ENCODE assay signal across 1 cellular context in the genomic region with DNA sequence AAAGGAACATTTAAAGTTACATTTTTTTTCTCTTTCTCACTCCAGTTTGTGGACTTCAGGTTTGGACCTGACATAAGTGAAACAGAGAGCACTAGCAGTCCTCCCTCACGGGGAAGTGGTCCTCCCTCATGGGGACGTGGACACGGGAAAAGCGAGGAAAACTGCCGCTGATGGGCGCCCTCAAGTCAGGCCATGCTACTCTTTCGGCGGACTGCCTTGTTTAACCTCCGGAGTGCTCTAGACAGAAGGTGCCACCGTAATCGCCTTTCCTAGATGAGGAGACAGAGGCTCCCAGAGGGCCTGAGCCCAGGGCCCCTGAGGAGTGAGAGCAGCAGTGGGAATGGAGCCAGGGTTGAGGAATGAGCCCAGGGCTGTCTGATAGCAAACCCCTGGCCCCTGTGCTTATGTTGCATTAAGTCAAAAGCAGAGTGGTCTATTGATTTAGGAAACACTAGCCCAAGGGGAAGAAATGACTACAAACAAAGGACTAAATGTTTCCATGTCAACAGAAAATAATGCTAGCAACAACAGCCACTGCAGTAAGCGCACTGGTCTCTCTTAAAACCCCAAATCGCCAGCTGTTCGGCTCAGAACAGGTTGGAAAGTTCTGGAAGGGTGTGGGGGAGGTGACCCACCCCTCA.
TF ChIP-seq lines count a peak whose summit lies in the region.

No MANE protein-coding gene starts in this region.

TF ChIP-seq in A549, 52 proteins besides CTCF, POLR2A, EP300 and RAD21 (continued from another document):
- TF ChIP-seq, protein P1, sequence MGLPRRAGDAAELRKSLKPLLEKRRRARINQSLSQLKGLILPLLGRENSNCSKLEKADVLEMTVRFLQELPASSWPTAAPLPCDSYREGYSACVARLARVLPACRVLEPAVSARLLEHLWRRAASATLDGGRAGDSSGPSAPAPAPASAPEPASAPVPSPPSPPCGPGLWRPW (IDR thresholded peaks at IDR 0.05): no peak
- TF ChIP-seq MAZ (IDR thresholded peaks at IDR 0.05; ENCODE audit: borderline replicate concordance, low read depth, low read length): no peak
- no peak for TF ChIP-seq MYC (IDR thresholded peaks at IDR 0.05; ENCODE audit: borderline replicate concordance, low read length)
- no peak for TF ChIP-seq ZNF302 (CRISPR knock-in tag; IDR thresholded peaks at IDR 0.05)
- no peak for TF ChIP-seq POLR2AphosphoS2 (conservative IDR thresholded peaks at IDR 0.05; ENCODE audit: low read length)
